Comparison of ENCODE assay signal across 14 cellular contexts in genomic region chr2:160576054-160576499, GRCh38.
DNase-seq lines count a peak whose midpoint lies in the region; ATAC-seq and TF ChIP-seq lines count a peak whose summit lies in the region.
"Had no signal": no experiment of that assay in that cellular context is flagged by ENCODE, and none has a peak within 500 bp of the region (broad histone marks: within the 10 kb centered on the region; RNA-seq: fewer than 3 reads in every experiment).

No MANE protein-coding gene starts in this region.

- DNase-seq in astrocyte of the spinal cord (ENCODE audit: low read depth, low spot score) (peak; percentile 48), foreskin melanocyte (peak; percentile 52), smooth muscle cell of the brain vasculature (ENCODE audit: low read depth, low spot score) (peak; percentile 62), LoVo (ENCODE audit: low spot score) (no peak)
- no peak for DNase-seq in activated effector memory CD4-positive, alpha-beta T cell treated with Interleukin-2 at 50 U/mL for 16 hours
- DNase-seq: activated CD8-positive, alpha-beta T cell treated with anti-CD3 and anti-CD28 coated beads for 36 hours; activated gamma-delta T cell treated with Interleukin-2 at 50 U/mL for 16 hours; gastrocnemius medialis; naive B cell; NCI-H1417 treated with DMSO at 0.1 percent for 48 hours; NCI-H748 treated with DMSO at 0.1 percent for 48 hours; substantia nigra had no signal

- ATAC-seq in HG03159 (IDR thresholded peaks at IDR 0.05; ENCODE audit: unreplicated experiment) (peak; percentile 14), GM18858 (IDR thresholded peaks at IDR 0.05; ENCODE audit: unreplicated experiment) (no peak)
- ATAC-seq: activated CD8-positive, alpha-beta T cell treated with anti-CD3 and anti-CD28 coated beads for 36 hours; gastrocnemius medialis had no signal

- H3K4me3 ChIP-seq in astrocyte of the spinal cord (ENCODE audit: low read depth, low read length): no peak overlapping the region
- H3K4me3 ChIP-seq: gastrocnemius medialis had no signal

- in situ Hi-C loops in astrocyte of the spinal cord (cut with HindIII; ENCODE audit: low sequenced_read_pairs): no loop called here

- no peak for TF ChIP-seq CTCF in astrocyte of the spinal cord (IDR thresholded peaks at IDR 0.05; ENCODE audit: low read depth, low read length)

Comparison
In these comparisons a context has a peak if more than half of its experiments do, and no peak if none do; other contexts are left out.
1. DNase-seq: peak in astrocyte of the spinal cord (single experiment), foreskin melanocyte (single experiment) and smooth muscle cell of the brain vasculature (single experiment); none in activated effector memory CD4-positive, alpha-beta T cell treated with Interleukin-2 at 50 U/mL for 16 hours (single experiment) and LoVo (single experiment).